In the genomic region with DNA sequence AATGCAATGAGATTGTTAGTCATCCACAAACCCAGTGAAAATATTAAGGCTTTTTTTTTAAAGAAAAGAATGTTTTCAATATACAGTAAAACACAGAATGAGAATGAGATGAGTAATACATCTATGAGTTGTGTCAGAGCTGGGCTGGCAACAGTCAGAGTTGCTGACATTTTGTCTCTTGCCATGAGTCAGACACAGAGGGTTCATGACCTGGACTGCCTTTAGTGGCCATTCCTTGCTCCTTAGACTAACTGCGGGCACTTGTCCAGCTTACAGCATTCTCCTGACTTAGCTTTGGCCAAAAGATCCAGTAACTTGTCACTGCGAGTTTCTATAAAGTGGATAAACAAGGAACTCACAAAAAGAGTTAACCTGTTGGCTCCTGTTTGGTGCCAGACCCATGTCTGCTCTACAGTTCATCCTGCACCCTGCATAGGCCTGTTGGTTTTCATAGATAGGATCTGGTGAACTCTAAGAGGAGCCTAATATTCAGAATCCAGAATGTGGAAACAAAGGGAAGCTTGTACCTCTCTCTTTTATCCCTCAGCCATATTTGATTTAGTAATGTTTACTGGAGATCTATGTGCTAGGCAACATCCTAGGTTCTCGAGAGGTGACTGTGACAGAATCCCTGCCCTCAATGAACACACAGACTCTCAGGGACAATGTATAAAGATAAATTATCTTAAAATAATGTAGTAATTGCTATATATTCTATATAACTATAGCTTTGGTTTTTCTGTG, we compare ENCODE assay signal across 11 cellular contexts.
A peak's percentile ranks its signal among the peaks of the same experiment; 100 is the strongest.
DNase-seq lines count a peak whose midpoint lies in the region; ATAC-seq and TF ChIP-seq lines count a peak whose summit lies in the region.
"Had no signal": no experiment of that assay in that cellular context is flagged by ENCODE, and none has a peak within 500 bp of the region (broad histone marks: within the 10 kb centered on the region; RNA-seq: fewer than 3 reads in every experiment).

No MANE protein-coding gene starts in this region.

- H3K4me3 Mint-ChIP-seq in activated naive CD4-positive, alpha-beta T cell treated with anti-CD3 and anti-CD28 coated beads for 36 hours = no peak overlapping the region

- H3K4me3 ChIP-seq in PC-9 = no peak overlapping the region
- H3K4me3 ChIP-seq in fibroblast of lung (replicated peaks in 1 of 4; ENCODE audit: control extremely low read depth in 1 of 4, insufficient read depth in 1 of 4, low read depth in 3 of 4, low read length in 4 of 4) = no peak overlapping the region
- H3K4me3 ChIP-seq: lower lobe of right lung had no signal

- BruUV-seq in PC-9 (replicated peaks; lab: Mats Ljungman, UMichigan) = no TSS peak

- H4K20me1 ChIP-seq in PC-9 (ENCODE audit: insufficient read depth) (no peaks in the 10 kb centered on the region), fibroblast of lung (ENCODE audit: control insufficient read depth, extremely low read depth, insufficient read depth, low read length) (no peaks in the 10 kb centered on the region)

- H3K36me3 ChIP-seq in PC-9 (ENCODE audit: low read depth) (no peaks in the 10 kb centered on the region), fibroblast of lung (ENCODE audit: control insufficient read depth, insufficient read depth, low read length) (no peaks in the 10 kb centered on the region)
- H3K36me3 ChIP-seq: lower lobe of right lung had no signal

- no peaks in the 10 kb centered on the region for H3K36me3 Mint-ChIP-seq in activated naive CD4-positive, alpha-beta T cell treated with anti-CD3 and anti-CD28 coated beads for 36 hours (ENCODE audit: low read depth)

- no peaks in the 10 kb centered on the region for H3K9me3 Mint-ChIP-seq in activated naive CD4-positive, alpha-beta T cell treated with anti-CD3 and anti-CD28 coated beads for 36 hours

- H3K4me2 ChIP-seq in PC-9 (peak overlapping the region; percentile 39), fibroblast of lung (ENCODE audit: extremely low read depth, insufficient read depth, low read length) (peak overlapping the region; percentile 68)

- no peak overlapping the region for H3K9ac ChIP-seq in fibroblast of lung (ENCODE audit: insufficient read depth, low read length)

- H3K9me3 ChIP-seq in PC-9 (ENCODE audit: insufficient read depth, low read depth) = peaks cover 7% of the 10 kb centered on the region; the same call in 1 of the 2 replicates
- H3K9me3 ChIP-seq in fibroblast of lung (ENCODE audit: control insufficient read depth, insufficient read depth, low read depth, low read length) = no peaks in the 10 kb centered on the region
- H3K9me3 ChIP-seq: lower lobe of right lung had no signal

- H3K4me1 ChIP-seq in PC-9 (replicated peaks; ENCODE audit: insufficient read depth) (peaks cover 22% of the 10 kb centered on the region), fibroblast of lung (ENCODE audit: control insufficient read depth, extremely low read depth, insufficient read depth, low read length) (peaks cover 15% of the 10 kb centered on the region)
- H3K4me1 ChIP-seq: lower lobe of right lung had no signal

- H3K79me2 ChIP-seq in PC-9 (ENCODE audit: low read depth) (no peaks in the 10 kb centered on the region), fibroblast of lung (ENCODE audit: control insufficient read depth, insufficient read depth, low read length) (no peaks in the 10 kb centered on the region)

- H3K27me3 ChIP-seq in PC-9 (ENCODE audit: insufficient read depth, low read depth) (no peaks in the 10 kb centered on the region), fibroblast of lung (ENCODE audit: control insufficient read depth, insufficient read depth, low read length) (no peaks in the 10 kb centered on the region)

- POLR2A ChIA-PET in PC-9 (lab: Charles Lee; ENCODE audit: unreplicated experiment) = interaction anchor here (0.6 kb wide), 5 partner anchors 61 to 1613 kb away, joined by 3 to 7 read pairs (median 5); no protein-coding TSS in a partner anchor

- DNase-seq in GOT3 (lab: John Stamatoyannopoulos, UW) (peak; percentile 27), PC-9 (peak; percentile 85 to 96), fibroblast of lung (ENCODE audit: low read depth in 2 of 2) (peak; percentile 97 to 98), pulmonary artery endothelial cell (ENCODE audit: low read depth, low spot score) (peak; percentile 89), cerebellar cortex (ENCODE audit: low spot score) (no peak)
- DNase-seq in activated naive CD4-positive, alpha-beta T cell treated with anti-CD3 and anti-CD28 coated beads for 36 hours = no peak
- DNase-seq: lower lobe of right lung; NCI-H146; stimulated activated CD4-positive, alpha-beta T cell treated with anti-CD3 and anti-CD28 coated beads, Interleukin-4, amount 100 ng/mL, for 4 hours; T-helper 9 cell had no signal

- H3K27me3 Mint-ChIP-seq in activated naive CD4-positive, alpha-beta T cell treated with anti-CD3 and anti-CD28 coated beads for 36 hours (ENCODE audit: low read depth) = no peaks in the 10 kb centered on the region

- H3K27ac ChIP-seq in PC-9 (peak overlapping the region; percentile 69), fibroblast of lung (ENCODE audit: insufficient read depth, low read length) (peak overlapping the region; percentile 57)
- H3K27ac ChIP-seq: lower lobe of right lung had no signal

- H3F3A ChIP-seq in PC-9 (ENCODE audit: insufficient read depth, low read depth) = peaks cover 15% of the 10 kb centered on the region; the same call in 1 of the 2 replicates

- TF ChIP-seq CTCF in PC-9 (conservative IDR thresholded peaks at IDR 0.05) (no peak), fibroblast of lung (conservative IDR thresholded peaks at IDR 0.05 in 1 of 2, IDR thresholded peaks at IDR 0.05 in 1 of 2; ENCODE audit: low read depth in 1 of 2, low read length in 2 of 2) (no peak)

- peak overlapping the region; percentile 70 for H2AFZ ChIP-seq in PC-9
- peak overlapping the region; percentile 48 for H2AFZ ChIP-seq in fibroblast of lung (ENCODE audit: low read length)

- H3K27ac Mint-ChIP-seq in activated naive CD4-positive, alpha-beta T cell treated with anti-CD3 and anti-CD28 coated beads for 36 hours = no peak overlapping the region

- intact Hi-C loops in PC-9 (cut with micrococcal nuclease; ENCODE audit: unreplicated experiment) = loop anchor here (1.0 to 10.0 kb wide), 3 partner anchors 24 to 175 kb away; no protein-coding TSS in a partner anchor
- intact Hi-C loops in activated naive CD4-positive, alpha-beta T cell treated with anti-CD3 and anti-CD28 coated beads for 36 hours (cut with micrococcal nuclease) = no loop called here

- no peaks in the 10 kb centered on the region for H3K4me1 Mint-ChIP-seq in activated naive CD4-positive, alpha-beta T cell treated with anti-CD3 and anti-CD28 coated beads for 36 hours (ENCODE audit: low read depth)

- CTCF ChIA-PET in PC-9 (lab: Charles Lee) = interaction anchor here (0.6 to 0.7 kb wide), 2 partner anchors 84 to 1992 kb away, joined by 4 to 5 read pairs; no protein-coding TSS in a partner anchor
- CTCF ChIA-PET in activated naive CD4-positive, alpha-beta T cell treated with anti-CD3 and anti-CD28 coated beads for 36 hours (lab: Charles Lee) = no interaction called here

- no peaks in the 10 kb centered on the region; the same call in 1 of the 2 replicates for H3K9me2 ChIP-seq in PC-9 (ENCODE audit: insufficient read depth)

- ATAC-seq in HG02759 (IDR thresholded peaks at IDR 0.05; ENCODE audit: unreplicated experiment) = no peak

Comparison
In these comparisons a context has a peak if more than half of its experiments do, and no peak if none do; other contexts are left out.
1. DNase-seq: peak in GOT3 (single experiment), PC-9 (2 of 2), fibroblast of lung (2 of 2) and pulmonary artery endothelial cell (single experiment); none in cerebellar cortex (single experiment) and activated naive CD4-positive, alpha-beta T cell treated with anti-CD3 and anti-CD28 coated beads for 36 hours (single experiment).